ENCODE assay signal across 19 cellular contexts in the genomic region with DNA sequence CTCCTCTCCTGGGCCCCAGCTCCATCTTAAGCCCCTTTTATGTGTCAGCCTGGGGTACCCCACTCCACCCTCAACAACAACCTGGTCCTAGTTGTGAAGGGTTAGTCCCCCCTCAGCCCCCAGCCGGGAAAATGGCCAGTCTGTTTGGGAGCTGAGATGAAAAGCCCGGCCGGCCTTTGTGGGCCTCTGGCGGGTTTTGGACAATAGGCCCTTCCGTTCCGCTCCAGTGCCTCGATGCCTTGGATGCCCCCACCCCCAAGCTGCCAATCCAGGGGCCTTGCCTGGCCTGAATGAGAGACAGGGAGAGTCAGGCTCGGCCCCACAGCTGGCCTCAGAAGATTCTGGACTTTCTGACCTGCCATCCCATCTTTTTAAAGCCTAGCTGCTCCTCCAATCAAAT. TPM values are rescaled to one million over a fixed set of nuclear protein-coding genes. Genes with fewer than 3 reads are reported as not detected.
DNase-seq lines count a peak whose midpoint lies in the region; ATAC-seq and TF ChIP-seq lines count a peak whose summit lies in the region.
"Had no signal": no experiment of that assay in that cellular context is flagged by ENCODE, and none has a peak within 500 bp of the region (broad histone marks: within the 10 kb centered on the region; RNA-seq: fewer than 3 reads in every experiment).

No MANE protein-coding gene starts in this region.

- H4K91ac ChIP-seq in neuronal stem cell (ENCODE audit: low read depth, low read length, poor library complexity): no peak overlapping the region

- no peak overlapping the region for H2BK120ac ChIP-seq in neuronal stem cell (ENCODE audit: low read depth, low read length)

- TF ChIP-seq CTCF in endodermal cell (conservative IDR thresholded peaks at IDR 0.05): no peak

- peaks cover 95% of the 10 kb centered on the region for H3K27me3 Mint-ChIP-seq in endodermal cell (ENCODE audit: insufficient read depth)
- H3K27me3 Mint-ChIP-seq in naive thymus-derived CD8-positive, alpha-beta T cell: peaks cover 35 to 97% (median 69%) of the 10 kb centered on the region in 5 donors

- H3K27me3 ChIP-seq in NT2/D1 (ENCODE audit: insufficient read depth, insufficient read length): peaks cover 43% of the 10 kb centered on the region
- H3K27me3 ChIP-seq in endodermal cell (ENCODE audit: control insufficient read depth, insufficient read depth, low read length, poor library complexity, severe bottlenecking): peaks cover 68% of the 10 kb centered on the region
- no peaks in the 10 kb centered on the region for H3K27me3 ChIP-seq in neuronal stem cell (ENCODE audit: control insufficient read depth in 3 of 3, insufficient read depth in 3 of 3, low read depth in 1 of 3, low read length in 3 of 3)
- H3K27me3 ChIP-seq: MG63 had no signal

- H3K14ac ChIP-seq in neuronal stem cell (ENCODE audit: low read length): no peak overlapping the region

- H3K23ac ChIP-seq in neuronal stem cell (ENCODE audit: low read depth, low read length, poor library complexity): no peak overlapping the region

- no peaks in the 10 kb centered on the region for H3K9me3 Mint-ChIP-seq in endodermal cell
- H3K9me3 Mint-ChIP-seq in naive thymus-derived CD8-positive, alpha-beta T cell: no peaks in the 10 kb centered on the region
- H3K9me3 Mint-ChIP-seq: IgD-negative memory B cell had no signal

- H3K27ac Mint-ChIP-seq in endodermal cell: no peak overlapping the region
- no peak overlapping the region for H3K27ac Mint-ChIP-seq in naive thymus-derived CD8-positive, alpha-beta T cell
- H3K27ac Mint-ChIP-seq: activated CD8-positive, alpha-beta memory T cell treated with anti-CD3 and anti-CD28 coated beads, Interleukin-2, amount 10 ng/mL, durations not matched to agents 7 days and 5 days; activated naive CD8-positive, alpha-beta T cell; IgD-negative memory B cell had no signal

- peaks cover 25% of the 10 kb centered on the region for H3K4me1 Mint-ChIP-seq in endodermal cell
- peaks cover 13 to 21% (median 15%) of the 10 kb centered on the region in 4 donors for H3K4me1 Mint-ChIP-seq in naive thymus-derived CD8-positive, alpha-beta T cell
- H3K4me1 Mint-ChIP-seq: activated CD8-positive, alpha-beta memory T cell treated with anti-CD3 and anti-CD28 coated beads, Interleukin-2, amount 10 ng/mL, durations not matched to agents 7 days and 5 days had no signal

- no peak overlapping the region for H2AK5ac ChIP-seq in neuronal stem cell (ENCODE audit: low read depth, low read length)

- peak overlapping the region; percentile 13 for H3K9ac ChIP-seq in NT2/D1 (ENCODE audit: insufficient read length, low read depth)
- H3K9ac ChIP-seq in endodermal cell (ENCODE audit: extremely low read depth, low read length, poor library complexity, severe bottlenecking): no peak overlapping the region
- H3K9ac ChIP-seq in neuronal stem cell (ENCODE audit: low read depth, low read length, poor library complexity): no peak overlapping the region

- peak overlapping the region; percentile 6 for H3K18ac ChIP-seq in neuronal stem cell (ENCODE audit: low read length)

- no peaks in the 10 kb centered on the region for H3K9me3 ChIP-seq in NT2/D1 (ENCODE audit: insufficient read depth, low read length)
- H3K9me3 ChIP-seq in endodermal cell (ENCODE audit: control insufficient read depth, low read length): no peaks in the 10 kb centered on the region
- H3K9me3 ChIP-seq in neuronal stem cell (replicated peaks in 1 of 2; ENCODE audit: control insufficient read depth in 2 of 2, insufficient read depth in 1 of 2, low read depth in 1 of 2, low read length in 2 of 2): no peaks in the 10 kb centered on the region
- H3K9me3 ChIP-seq: MG63, SJSA1 had no signal

- H3K36me3 Mint-ChIP-seq in endodermal cell (ENCODE audit: low read depth): no peaks in the 10 kb centered on the region
- H3K36me3 Mint-ChIP-seq in naive thymus-derived CD8-positive, alpha-beta T cell: peaks cover 0 to 2% (median 0%) of the 10 kb centered on the region in 3 donors
- H3K36me3 Mint-ChIP-seq: activated CD8-positive, alpha-beta memory T cell treated with anti-CD3 and anti-CD28 coated beads, Interleukin-2, amount 10 ng/mL, durations not matched to agents 7 days and 5 days; activated naive CD8-positive, alpha-beta T cell; IgD-negative memory B cell had no signal

- H3K4me3 ChIP-seq in NT2/D1 (ENCODE audit: insufficient read length, low read depth) (no peak overlapping the region), endodermal cell (ENCODE audit: low read length) (no peak overlapping the region), neuronal stem cell (ENCODE audit: low read length in 2 of 2) (no peak overlapping the region)
- H3K4me3 ChIP-seq: MG63, SJSA1 had no signal

- H3K79me1 ChIP-seq in neuronal stem cell (ENCODE audit: low read depth, low read length): peaks cover 1% of the 10 kb centered on the region

- no peak overlapping the region for H3K4me3 Mint-ChIP-seq in endodermal cell
- H3K4me3 Mint-ChIP-seq in naive thymus-derived CD8-positive, alpha-beta T cell: peak overlapping the region in 2 of 10 donors; percentile 1 to 2
- H3K4me3 Mint-ChIP-seq: activated CD8-positive, alpha-beta memory T cell treated with anti-CD3 and anti-CD28 coated beads, Interleukin-2, amount 10 ng/mL, durations not matched to agents 7 days and 5 days; activated naive CD8-positive, alpha-beta T cell; IgD-negative memory B cell had no signal

- POLR2A ChIA-PET in naive thymus-derived CD8-positive, alpha-beta T cell (lab: Charles Lee): no interaction called here

- 40 to 63% methylated on average over 7 to 8 of the region's 8 CpGs for WGBS in endodermal cell (ENCODE audit: insufficient coverage in 1 of 2, insufficient read length in 1 of 2), 2 experiments
- no CpG with 5 or more reads among the region's 8 CpGs for WGBS in neuronal stem cell (ENCODE audit: extremely low coverage in 2 of 2, insufficient read length in 2 of 2, insufficient replicate concordance in 1 of 2), 2 donors

- no peak overlapping the region for H2AFZ ChIP-seq in neuronal stem cell (ENCODE audit: low read length)

- H2BK5ac ChIP-seq in neuronal stem cell (ENCODE audit: low read length): peak overlapping the region; percentile 94

- no peak overlapping the region for H3K4ac ChIP-seq in neuronal stem cell (ENCODE audit: low read length)

- no peaks in the 10 kb centered on the region for H3K36me3 ChIP-seq in NT2/D1 (ENCODE audit: insufficient read depth, insufficient read length, low read length)
- H3K36me3 ChIP-seq in endodermal cell (ENCODE audit: control insufficient read depth, insufficient read depth, low read length): no peaks in the 10 kb centered on the region
- H3K36me3 ChIP-seq in neuronal stem cell (replicated peaks in 1 of 2; ENCODE audit: control insufficient read depth in 2 of 2, insufficient read depth in 2 of 2, low read length in 2 of 2): peaks cover 0 to 38% of the 10 kb centered on the region in 2 donors
- H3K36me3 ChIP-seq: MG63, SJSA1 had no signal

- no peak overlapping the region for H2BK15ac ChIP-seq in neuronal stem cell (ENCODE audit: low read length)

- peak overlapping the region; percentile 99 for H3K27ac ChIP-seq in endodermal cell (ENCODE audit: low read depth, low read length)
- peak overlapping the region; percentile 91 for H3K27ac ChIP-seq in neuronal stem cell (replicated peaks; ENCODE audit: low read length)
- H3K27ac ChIP-seq: SJSA1 had no signal

- H3K4me1 ChIP-seq in NT2/D1 (ENCODE audit: insufficient read depth, insufficient read length) (peaks cover 37% of the 10 kb centered on the region), endodermal cell (ENCODE audit: control insufficient read depth, insufficient read depth, low read length) (peaks cover 8% of the 10 kb centered on the region), neuronal stem cell (ENCODE audit: control insufficient read depth in 2 of 2, insufficient read depth in 1 of 2, low read depth in 1 of 2, low read length in 2 of 2) (peaks cover 58 to 73% of the 10 kb centered on the region in 2 donors)
- H3K4me1 ChIP-seq: SJSA1 had no signal

- no peak overlapping the region for H4K8ac ChIP-seq in neuronal stem cell (ENCODE audit: low read depth, low read length)

- no peak overlapping the region for H2BK12ac ChIP-seq in neuronal stem cell (ENCODE audit: low read length)

- no peak for DNase-seq in NT2/D1 (ENCODE audit: low read depth, low spot score)
- DNase-seq in endodermal cell: no peak
- DNase-seq in neuronal stem cell (ENCODE audit: low spot score): peak; percentile 86
- DNase-seq in naive thymus-derived CD8-positive, alpha-beta T cell: no peak
- no peak for DNase-seq in activated effector memory CD4-positive, alpha-beta T cell treated with anti-CD3 and anti-CD28 coated beads, Interleukin-2, amount 50 U/mL, for 16 hours
- DNase-seq: activated CD4-positive, alpha-beta T cell treated with anti-CD3 and anti-CD28 coated beads for 48 hours; activated CD8-positive, alpha-beta memory T cell treated with anti-CD3 and anti-CD28 coated beads, Interleukin-2, amount 10 ng/mL, durations not matched to agents 7 days and 5 days; DMS79; left ventricle myocardium superior; MG63; NCI-H146; NCI-H774; occipital lobe; trophoblast cell had no signal

- ATAC-seq in naive thymus-derived CD8-positive, alpha-beta T cell: no peak
- ATAC-seq: activated CD8-positive, alpha-beta memory T cell treated with anti-CD3 and anti-CD28 coated beads, Interleukin-2, amount 10 ng/mL, durations not matched to agents 7 days and 5 days; left ventricle myocardium superior had no signal

- H3K4me2 ChIP-seq in neuronal stem cell (ENCODE audit: insufficient read depth, low read length, poor library complexity, severe bottlenecking): peak overlapping the region; percentile 43

RNA-seq across cellular contexts. Expression of a gene that starts 9.2 kb away (rescaled TPM):
- total RNA-seq in endodermal cell: 1 to 10 TPM in 1 of 2 donors, under 1 TPM in 1; 0.53 to 1.6 TPM
- polyA plus RNA-seq in endodermal cell (2013, experiment 1 of 2): 187 TPM
- polyA plus RNA-seq in endodermal cell (2013, experiment 2 of 2): 167 TPM
- 127 TPM for polyA plus RNA-seq in neuronal stem cell (2013, experiment 1 of 2)
- 126 TPM for polyA plus RNA-seq in neuronal stem cell (2013, experiment 2 of 2)
- not detected for total RNA-seq in naive thymus-derived CD8-positive, alpha-beta T cell
- not detected for polyA plus RNA-seq in naive thymus-derived CD8-positive, alpha-beta T cell
- total RNA-seq: activated CD8-positive, alpha-beta memory T cell treated with anti-CD3 and anti-CD28 coated beads, Interleukin-2, amount 10 ng/mL, durations not matched to agents 7 days and 5 days; renal cortical epithelial cell; SJSA1; T-helper 1 cell treated with Interleukin-12 subunit alpha and Interleukin-12 subunit beta and Interleukin-4 antibody, amounts not matched to agents 30 ng/mL and 1 ng/mL, for 36 hours had no signal
- polyA plus RNA-seq: IgD-negative memory B cell had no signal

RNA-seq across cellular contexts. Expression of a gene that starts 31.5 kb away (rescaled TPM):
- 10 to 100 TPM; 19.3 to 22.4 TPM for total RNA-seq in endodermal cell
- polyA plus RNA-seq in endodermal cell (2013, experiment 1 of 2): 30.1 TPM
- 22.1 TPM for polyA plus RNA-seq in endodermal cell (2013, experiment 2 of 2)
- 53.6 TPM for polyA plus RNA-seq in neuronal stem cell (2013, experiment 1 of 2)
- polyA plus RNA-seq in neuronal stem cell (2013, experiment 2 of 2): 52.2 TPM
- 10 to 100 TPM; 20.5 to 22.2 TPM for total RNA-seq in naive thymus-derived CD8-positive, alpha-beta T cell
- 10 to 100 TPM; 28.7 to 51.7 (median 45.1) TPM for polyA plus RNA-seq in naive thymus-derived CD8-positive, alpha-beta T cell

RNA-seq across cellular contexts. Expression of a gene that starts 39.9 kb away (rescaled TPM):
- total RNA-seq in endodermal cell: 10 to 100 TPM; 51.9 to 53.6 TPM
- 117 TPM for polyA plus RNA-seq in endodermal cell (2013, experiment 1 of 2)
- 113 TPM for polyA plus RNA-seq in endodermal cell (2013, experiment 2 of 2)
- 135 TPM for polyA plus RNA-seq in neuronal stem cell (2013, experiment 1 of 2)
- polyA plus RNA-seq in neuronal stem cell (2013, experiment 2 of 2): 139 TPM
- 10 to 100 TPM; 60.0 to 69.6 TPM for total RNA-seq in naive thymus-derived CD8-positive, alpha-beta T cell
- polyA plus RNA-seq in naive thymus-derived CD8-positive, alpha-beta T cell: 100 to 1,000 TPM; 117 to 140 (median 124) TPM

RNA-seq across cellular contexts. Expression of a gene that starts 48.5 kb away (rescaled TPM):
- total RNA-seq in endodermal cell: under 1 TPM; 0.31 to 0.80 TPM
- polyA plus RNA-seq in endodermal cell (2013, experiment 1 of 2): 0.14 TPM
- 0.83 TPM for polyA plus RNA-seq in endodermal cell (2013, experiment 2 of 2)
- polyA plus RNA-seq in neuronal stem cell (2013, experiment 1 of 2): 19.3 TPM
- 19.1 TPM for polyA plus RNA-seq in neuronal stem cell (2013, experiment 2 of 2)
- total RNA-seq in naive thymus-derived CD8-positive, alpha-beta T cell: under 1 TPM in 1 of 2 experiments, not detected in 1; 0.27 TPM
- not detected for polyA plus RNA-seq in naive thymus-derived CD8-positive, alpha-beta T cell
- total RNA-seq: left ventricle myocardium superior, occipital lobe, renal cortical epithelial cell, SJSA1 had no signal
- polyA plus RNA-seq: IgD-negative memory B cell had no signal

RNA-seq across cellular contexts. Expression of a gene that starts 57.2 kb away (rescaled TPM):
- 10 to 100 TPM; 49.1 to 49.4 TPM for total RNA-seq in endodermal cell
- polyA plus RNA-seq in endodermal cell (2013, experiment 1 of 2): 84.6 TPM
- polyA plus RNA-seq in endodermal cell (2013, experiment 2 of 2): 74.7 TPM
- polyA plus RNA-seq in neuronal stem cell (2013, experiment 1 of 2): 108 TPM
- 104 TPM for polyA plus RNA-seq in neuronal stem cell (2013, experiment 2 of 2)
- total RNA-seq in naive thymus-derived CD8-positive, alpha-beta T cell: 10 to 100 TPM; 37.7 to 39.8 TPM
- polyA plus RNA-seq in naive thymus-derived CD8-positive, alpha-beta T cell: 10 to 100 TPM; 67.9 to 78.4 (median 71.8) TPM
